ENCODE assay signal across 25 cellular contexts in genomic region chr11:92505689-92506088, GRCh38.
"Had no signal": no experiment of that assay in that cellular context is flagged by ENCODE, and none has a peak within 500 bp of the region (broad histone marks: within the 10 kb centered on the region; RNA-seq: fewer than 3 reads in every experiment).

No MANE protein-coding gene starts in this region.

- H3K4me3 ChIP-seq: coronary artery, heart right ventricle, left lung, neural progenitor cell, right atrium auricular region, smooth muscle cell, suprapubic skin, transverse colon had no signal

- H3K27ac ChIP-seq: coronary artery, heart right ventricle, left lung, neural progenitor cell, parathyroid adenoma, right atrium auricular region, suprapubic skin, transverse colon had no signal

- H3K9me3 ChIP-seq: heart right ventricle, left lung, right atrium auricular region, suprapubic skin, transverse colon had no signal

- ATAC-seq: effector memory CD8-positive, alpha-beta T cell; heart right ventricle; left cardiac atrium; left lung; naive thymus-derived CD4-positive, alpha-beta T cell; sciatic nerve; stimulated activated naive CD8-positive, alpha-beta T cell treated with anti-CD3 and anti-CD28 coated beads, Interleukin-15, amount 100 ng/mL, for 72 hours had no signal

- DNase-seq: dermis blood vessel endothelial cell; effector memory CD8-positive, alpha-beta T cell; foreskin fibroblast; glutamatergic neuron; heart right ventricle; hippocampal formation; left cardiac atrium; left lung; mesendoderm; midbrain; naive thymus-derived CD4-positive, alpha-beta T cell; stimulated activated CD4-positive, alpha-beta T cell treated with anti-CD3 and anti-CD28 coated beads, Interleukin-12 subunit alpha, Interleukin-12 subunit beta, amount 100 ng/mL, for 4 hours; stimulated activated CD4-positive, alpha-beta T cell treated with anti-CD3 and anti-CD28 coated beads, Interleukin-1b, Interleukin-23, amount 100 ng/mL, for 48 hours; stimulated activated CD4-positive, alpha-beta T cell treated with anti-CD3 and anti-CD28 coated beads, Interleukin-4, amount 100 ng/mL, for 1 hour; stimulated activated CD8-positive, alpha-beta memory T cell treated with anti-CD3 and anti-CD28 coated beads, Interleukin-4, amount 100 ng/mL, for 48 hours; stimulated activated naive CD4-positive, alpha-beta T cell; stimulated activated naive CD8-positive, alpha-beta T cell treated with anti-CD3 and anti-CD28 coated beads, Interleukin-15, amount 100 ng/mL, for 72 hours; transverse colon had no signal

- H3K36me3 ChIP-seq: heart right ventricle, left lung, neural progenitor cell, right atrium auricular region, suprapubic skin, transverse colon had no signal

- H3K27me3 ChIP-seq: left lung, neural progenitor cell, right atrium auricular region, suprapubic skin, transverse colon had no signal

- H3K4me1 ChIP-seq: heart right ventricle, left lung, parathyroid adenoma, right atrium auricular region, suprapubic skin, transverse colon had no signal
